2 cellular contexts compared by ENCODE assay signal in the genomic region with DNA sequence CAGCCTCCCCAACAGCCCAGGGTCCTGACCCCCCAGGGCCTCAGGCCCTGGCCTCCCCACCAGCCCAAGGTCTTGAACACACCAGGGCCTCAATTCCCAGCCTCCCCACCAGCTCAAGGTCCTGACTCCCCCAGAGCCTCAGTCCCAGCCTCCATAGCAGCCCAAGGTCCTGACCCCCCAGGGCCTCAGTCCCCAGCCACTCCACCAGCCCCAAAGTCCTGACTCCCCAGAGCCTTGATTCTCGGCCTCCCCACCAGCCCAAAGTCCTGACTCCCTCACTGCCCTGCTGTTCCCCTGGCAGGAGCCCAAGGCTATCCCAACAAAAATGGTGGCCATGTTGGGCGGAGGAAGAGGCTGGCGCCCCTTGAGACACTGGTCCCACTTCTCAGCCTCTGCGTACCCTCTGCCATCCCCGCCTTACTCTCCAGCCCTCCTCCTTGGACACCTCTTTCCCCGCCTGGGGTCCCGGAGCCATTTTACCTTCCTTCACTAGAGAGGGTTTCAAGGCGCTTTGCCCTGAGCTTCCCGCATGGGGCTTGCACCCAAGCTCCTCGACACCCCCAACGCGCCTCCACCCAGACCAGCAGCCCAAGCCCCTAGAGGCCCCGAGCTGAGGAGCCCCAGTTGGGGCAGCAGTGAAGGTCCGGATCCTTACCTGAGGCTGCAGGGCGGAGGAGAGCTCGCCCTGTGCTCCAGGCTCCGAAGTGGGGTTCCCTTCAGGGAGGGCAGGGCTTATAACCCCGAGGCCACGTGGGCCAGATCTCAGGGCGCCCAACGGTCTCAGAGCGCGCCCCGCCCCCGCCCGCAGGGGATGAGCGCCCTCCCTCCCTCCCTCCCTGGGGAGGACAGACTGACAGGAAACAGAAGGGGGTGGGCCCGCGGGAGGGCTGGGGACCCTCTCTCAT.
TF ChIP-seq lines count a peak whose summit lies in the region.

No MANE protein-coding gene starts in this region.

TF ChIP-seq in SK-N-SH, 30 proteins besides CTCF, POLR2A, EP300 and RAD21 (continued from another document):
- TF ChIP-seq, protein P1, sequence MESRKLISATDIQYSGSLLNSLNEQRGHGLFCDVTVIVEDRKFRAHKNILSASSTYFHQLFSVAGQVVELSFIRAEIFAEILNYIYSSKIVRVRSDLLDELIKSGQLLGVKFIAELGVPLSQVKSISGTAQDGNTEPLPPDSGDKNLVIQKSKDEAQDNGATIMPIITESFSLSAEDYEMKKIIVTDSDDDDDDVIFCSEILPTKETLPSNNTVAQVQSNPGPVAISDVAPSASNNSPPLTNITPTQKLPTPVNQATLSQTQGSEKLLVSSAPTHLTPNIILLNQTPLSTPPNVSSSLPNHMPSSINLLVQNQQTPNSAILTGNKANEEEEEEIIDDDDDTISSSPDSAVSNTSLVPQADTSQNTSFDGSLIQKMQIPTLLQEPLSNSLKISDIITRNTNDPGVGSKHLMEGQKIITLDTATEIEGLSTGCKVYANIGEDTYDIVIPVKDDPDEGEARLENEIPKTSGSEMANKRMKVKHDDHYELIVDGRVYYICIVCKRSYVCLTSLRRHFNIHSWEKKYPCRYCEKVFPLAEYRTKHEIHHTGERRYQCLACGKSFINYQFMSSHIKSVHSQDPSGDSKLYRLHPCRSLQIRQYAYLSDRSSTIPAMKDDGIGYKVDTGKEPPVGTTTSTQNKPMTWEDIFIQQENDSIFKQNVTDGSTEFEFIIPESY (IDR thresholded peaks at IDR 0.05; ENCODE audit: borderline replicate concordance, low read depth): no peak
- TF ChIP-seq FOXJ3 (CRISPR knock-in tag; IDR thresholded peaks at IDR 0.05) (no peak), TEAD4 (IDR thresholded peaks at IDR 0.05; ENCODE audit: borderline replicate concordance, insufficient read depth) (no peak), ELF1 (IDR thresholded peaks at IDR 0.05) (no peak), FOXM1 (IDR thresholded peaks at IDR 0.05; ENCODE audit: low read depth) (no peak), RCOR1 (IDR thresholded peaks at IDR 0.05; ENCODE audit: low read length) (no peak), NFIC (IDR thresholded peaks at IDR 0.05; ENCODE audit: borderline replicate concordance) (no peak), FOSL2 (IDR thresholded peaks at IDR 0.05; ENCODE audit: borderline replicate concordance, low read depth) (no peak)
- TF ChIP-seq, protein P2, sequence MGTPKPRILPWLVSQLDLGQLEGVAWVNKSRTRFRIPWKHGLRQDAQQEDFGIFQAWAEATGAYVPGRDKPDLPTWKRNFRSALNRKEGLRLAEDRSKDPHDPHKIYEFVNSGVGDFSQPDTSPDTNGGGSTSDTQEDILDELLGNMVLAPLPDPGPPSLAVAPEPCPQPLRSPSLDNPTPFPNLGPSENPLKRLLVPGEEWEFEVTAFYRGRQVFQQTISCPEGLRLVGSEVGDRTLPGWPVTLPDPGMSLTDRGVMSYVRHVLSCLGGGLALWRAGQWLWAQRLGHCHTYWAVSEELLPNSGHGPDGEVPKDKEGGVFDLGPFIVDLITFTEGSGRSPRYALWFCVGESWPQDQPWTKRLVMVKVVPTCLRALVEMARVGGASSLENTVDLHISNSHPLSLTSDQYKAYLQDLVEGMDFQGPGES (IDR thresholded peaks at IDR 0.05; ENCODE audit: low read depth, low read length): no peak

TF ChIP-seq in SK-N-SH treated with all-trans-retinoic acid at 6 μM for 48 hours, 23 proteins besides CTCF, POLR2A, EP300 and RAD21 (continued from another document):
- no peak for TF ChIP-seq CSDC2 (CRISPR knock-in tag; IDR thresholded peaks at IDR 0.05)
- TF ChIP-seq ZNF8 (CRISPR knock-in tag; IDR thresholded peaks at IDR 0.05): no peak
- TF ChIP-seq BACH2 (CRISPR knock-in tag; IDR thresholded peaks at IDR 0.05; ENCODE audit: borderline replicate concordance): no peak
- no peak for TF ChIP-seq GLIS3 (CRISPR knock-in tag; IDR thresholded peaks at IDR 0.05)
- no peak for TF ChIP-seq OSR1 (CRISPR knock-in tag; IDR thresholded peaks at IDR 0.05)
- TF ChIP-seq, protein P3, sequence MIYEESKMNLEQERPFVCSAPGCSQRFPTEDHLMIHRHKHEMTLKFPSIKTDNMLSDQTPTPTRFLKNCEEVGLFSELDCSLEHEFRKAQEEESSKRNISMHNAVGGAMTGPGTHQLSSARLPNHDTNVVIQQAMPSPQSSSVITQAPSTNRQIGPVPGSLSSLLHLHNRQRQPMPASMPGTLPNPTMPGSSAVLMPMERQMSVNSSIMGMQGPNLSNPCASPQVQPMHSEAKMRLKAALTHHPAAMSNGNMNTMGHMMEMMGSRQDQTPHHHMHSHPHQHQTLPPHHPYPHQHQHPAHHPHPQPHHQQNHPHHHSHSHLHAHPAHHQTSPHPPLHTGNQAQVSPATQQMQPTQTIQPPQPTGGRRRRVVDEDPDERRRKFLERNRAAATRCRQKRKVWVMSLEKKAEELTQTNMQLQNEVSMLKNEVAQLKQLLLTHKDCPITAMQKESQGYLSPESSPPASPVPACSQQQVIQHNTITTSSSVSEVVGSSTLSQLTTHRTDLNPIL (CRISPR knock-in tag; IDR thresholded peaks at IDR 0.05; ENCODE audit: low read depth): no peak
- no peak for TF ChIP-seq TOX (CRISPR knock-in tag; IDR thresholded peaks at IDR 0.05; ENCODE audit: borderline replicate concordance)
- no peak for TF ChIP-seq TCF4 (CRISPR knock-in tag; IDR thresholded peaks at IDR 0.05; ENCODE audit: borderline replicate concordance)
- TF ChIP-seq, protein P4, sequence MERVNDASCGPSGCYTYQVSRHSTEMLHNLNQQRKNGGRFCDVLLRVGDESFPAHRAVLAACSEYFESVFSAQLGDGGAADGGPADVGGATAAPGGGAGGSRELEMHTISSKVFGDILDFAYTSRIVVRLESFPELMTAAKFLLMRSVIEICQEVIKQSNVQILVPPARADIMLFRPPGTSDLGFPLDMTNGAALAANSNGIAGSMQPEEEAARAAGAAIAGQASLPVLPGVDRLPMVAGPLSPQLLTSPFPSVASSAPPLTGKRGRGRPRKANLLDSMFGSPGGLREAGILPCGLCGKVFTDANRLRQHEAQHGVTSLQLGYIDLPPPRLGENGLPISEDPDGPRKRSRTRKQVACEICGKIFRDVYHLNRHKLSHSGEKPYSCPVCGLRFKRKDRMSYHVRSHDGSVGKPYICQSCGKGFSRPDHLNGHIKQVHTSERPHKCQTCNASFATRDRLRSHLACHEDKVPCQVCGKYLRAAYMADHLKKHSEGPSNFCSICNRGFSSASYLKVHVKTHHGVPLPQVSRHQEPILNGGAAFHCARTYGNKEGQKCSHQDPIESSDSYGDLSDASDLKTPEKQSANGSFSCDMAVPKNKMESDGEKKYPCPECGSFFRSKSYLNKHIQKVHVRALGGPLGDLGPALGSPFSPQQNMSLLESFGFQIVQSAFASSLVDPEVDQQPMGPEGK (CRISPR knock-in tag; IDR thresholded peaks at IDR 0.05; ENCODE audit: borderline replicate concordance): no peak
- no peak for TF ChIP-seq PPARA (CRISPR knock-in tag; IDR thresholded peaks at IDR 0.05; ENCODE audit: borderline replicate concordance)
TF ChIP-seq in SK-N-SH treated with all-trans-retinoic acid at 6 μM for 48 hours: peak in this region for 0.
